In genomic region chr7:132398253-132398913, GRCh38 we compare ENCODE assay signal across 13 cellular contexts.
"Had no signal": no experiment of that assay in that cellular context is flagged by ENCODE, and none has a peak within 500 bp of the region (broad histone marks: within the 10 kb centered on the region; RNA-seq: fewer than 3 reads in every experiment).

No MANE protein-coding gene starts in this region.

- H3K27ac ChIP-seq: epithelial cell of prostate, lower lobe of right lung had no signal

- ATAC-seq: activated T-helper 17 cell treated with anti-CD3 and anti-CD28 coated beads, Interleukin-2, amount 50 U/mL, for 72 hours; effector memory CD8-positive, alpha-beta T cell; lower lobe of right lung; T-helper 17 cell had no signal

- H3K9me3 ChIP-seq: lower lobe of right lung had no signal

- H3K4me3 ChIP-seq: lower lobe of right lung had no signal

- DNase-seq: activated B cell treated with CpG ODN at 0.5 μM for 24 hours; activated CD4-positive, alpha-beta T cell treated with anti-CD3 and anti-CD28 coated beads, Interleukin-2, amount 10 ng/mL, durations not matched to agents 24 days and 14 days; activated naive CD4-positive, alpha-beta T cell treated with anti-CD3 and anti-CD28 coated beads, Interleukin-2, amount 10 ng/mL, durations not matched to agents 7 days and 5 days; cortex of kidney; effector memory CD8-positive, alpha-beta T cell; lower lobe of right lung; midbrain; naive B cell; stimulated activated CD4-positive, alpha-beta T cell treated with anti-CD3 and anti-CD28 coated beads, Interleukin-4, amount 100 ng/mL, for 1 hour; stimulated activated CD8-positive, alpha-beta memory T cell treated with anti-CD3 and anti-CD28 coated beads, Interleukin-4, amount 100 ng/mL, for 48 hours; T-helper 17 cell had no signal

- H3K36me3 ChIP-seq: lower lobe of right lung had no signal
